8 cellular contexts compared by ENCODE assay signal in genomic region chr1:167663002-167663772, GRCh38. TPM values are rescaled to one million over a fixed set of nuclear protein-coding genes. Genes with fewer than 3 reads are reported as not detected.
DNase-seq lines count a peak whose midpoint lies in the region; ATAC-seq and TF ChIP-seq lines count a peak whose summit lies in the region.

No MANE protein-coding gene starts in this region.

- DNase-seq in COLO829 (ENCODE audit: low spot score), result peak; percentile 30
- peak in 1 of 2 donors; percentile 38 for DNase-seq in cardiac muscle cell (ENCODE audit: low read depth in 1 of 2, low spot score in 1 of 2)
- no peak for DNase-seq in stimulated activated naive CD8-positive, alpha-beta T cell treated with anti-CD3 and anti-CD28 coated beads, Interleukin-15, amount 100 ng/mL, for 72 hours
- no peak for DNase-seq in thyroid gland
- DNase-seq in testis, result no peak
- no peak for DNase-seq in WTC11 (ENCODE audit: low spot score)

- H3K27ac ChIP-seq in cardiac muscle cell (peak overlapping the region; percentile 90), thyroid gland (no peak overlapping the region), testis (no peak overlapping the region)

- no peaks in the 10 kb centered on the region for H3K27me3 Mint-ChIP-seq in stimulated activated naive CD8-positive, alpha-beta T cell treated with anti-CD3 and anti-CD28 coated beads, Interleukin-15, amount 100 ng/mL, for 72 hours
- H3K27me3 Mint-ChIP-seq in WTC11 (ENCODE audit: low read depth), result peaks cover 3% of the 10 kb centered on the region; the same call in 1 of the 2 replicates

- no peaks in the 10 kb centered on the region for H3K36me3 Mint-ChIP-seq in WTC11

- TF ChIP-seq POLR2A in thyroid gland (IDR thresholded peaks at IDR 0.05) (no peak), testis (IDR thresholded peaks at IDR 0.05) (no peak)

- no peaks in the 10 kb centered on the region for H3K9me3 Mint-ChIP-seq in stimulated activated naive CD8-positive, alpha-beta T cell treated with anti-CD3 and anti-CD28 coated beads, Interleukin-15, amount 100 ng/mL, for 72 hours
- no peaks in the 10 kb centered on the region for H3K9me3 Mint-ChIP-seq in WTC11

- H3K4me3 ChIP-seq in cardiac muscle cell (no peak overlapping the region), thyroid gland (replicated peaks in 1 of 3) (no peak overlapping the region), testis (no peak overlapping the region)

- no peak overlapping the region for H3K4me3 Mint-ChIP-seq in stimulated activated naive CD8-positive, alpha-beta T cell treated with anti-CD3 and anti-CD28 coated beads, Interleukin-15, amount 100 ng/mL, for 72 hours
- H3K4me3 Mint-ChIP-seq in WTC11, result no peak overlapping the region

- H3K4me1 Mint-ChIP-seq in stimulated activated naive CD8-positive, alpha-beta T cell treated with anti-CD3 and anti-CD28 coated beads, Interleukin-15, amount 100 ng/mL, for 72 hours, result peaks cover 87% of the 10 kb centered on the region
- H3K4me1 Mint-ChIP-seq in WTC11, result peaks cover 6% of the 10 kb centered on the region; the same call in 1 of the 2 replicates

- H3K27ac Mint-ChIP-seq in stimulated activated naive CD8-positive, alpha-beta T cell treated with anti-CD3 and anti-CD28 coated beads, Interleukin-15, amount 100 ng/mL, for 72 hours, result peak overlapping the region; percentile 44 to 89
- H3K27ac Mint-ChIP-seq in WTC11, result no peak overlapping the region

- POLR2A ChIA-PET in WTC11 (lab: Charles Lee), result interaction anchor here (0.8 kb wide), 1 partner anchor 14 kb away, joined by 4 read pairs; no protein-coding TSS in a partner anchor

- H3K4me1 ChIP-seq in cardiac muscle cell (ENCODE audit: low read depth) (peaks cover 64% of the 10 kb centered on the region), thyroid gland (peaks cover 0 to 4% of the 10 kb centered on the region in 2 donors), testis (peaks cover 21% of the 10 kb centered on the region)

- 70 to 74% methylated on average over 7 to 8 of the region's 8 CpGs for WGBS in thyroid gland, 2 donors
- WGBS in testis, 2 donors, result 61 to 64% methylated on average over 7 to 8 of the region's 8 CpGs

- CTCF ChIA-PET in WTC11 (lab: Charles Lee), result interaction anchor here (0.6 to 3.3 kb wide), 2 partner anchors 24 to 37 kb away, joined by 3 to 10 read pairs; no protein-coding TSS in a partner anchor

- no peak for TF ChIP-seq CTCF in cardiac muscle cell (IDR thresholded peaks at IDR 0.05; ENCODE audit: low read depth, low read length)
- TF ChIP-seq CTCF in thyroid gland (IDR thresholded peaks at IDR 0.05), result no peak
- TF ChIP-seq CTCF in testis (IDR thresholded peaks at IDR 0.05), result no peak
- TF ChIP-seq CTCF in WTC11 (IDR thresholded peaks at IDR 0.05), result no peak

- intact Hi-C loops in thyroid gland (cut with DNase I), result no loop called here
- intact Hi-C loops in testis (cut with DNase I; ENCODE audit: low total_unique reads), result no loop called here

- H3K27me3 ChIP-seq in cardiac muscle cell (no peaks in the 10 kb centered on the region), thyroid gland (no peaks in the 10 kb centered on the region), testis (no peaks in the 10 kb centered on the region)

- ATAC-seq in GM21723 (IDR thresholded peaks at IDR 0.05; ENCODE audit: unreplicated experiment) (peak; percentile 58), SK-N-SH treated with all-trans-retinoic acid at 6 μM for 48 hours (peak; percentile 79), WTC11 (no peak)
- no peak for ATAC-seq in stimulated activated naive CD8-positive, alpha-beta T cell treated with anti-CD3 and anti-CD28 coated beads, Interleukin-15, amount 100 ng/mL, for 72 hours

- H3K9me3 ChIP-seq in cardiac muscle cell (ENCODE audit: low read depth) (no peaks in the 10 kb centered on the region), thyroid gland (no peaks in the 10 kb centered on the region), testis (no peaks in the 10 kb centered on the region)

- H3K36me3 ChIP-seq in cardiac muscle cell (no peaks in the 10 kb centered on the region), thyroid gland (no peaks in the 10 kb centered on the region), testis (ENCODE audit: low read depth, missing control alignments) (no peaks in the 10 kb centered on the region)

TF ChIP-seq in SK-N-SH treated with all-trans-retinoic acid at 6 μM for 48 hours, 23 proteins besides CTCF, POLR2A, EP300 and RAD21 (continues in another document):
- TF ChIP-seq BACH2 (CRISPR knock-in tag; IDR thresholded peaks at IDR 0.05; ENCODE audit: borderline replicate concordance), result no peak
- no peak for TF ChIP-seq SNAI2 (CRISPR knock-in tag; IDR thresholded peaks at IDR 0.05)
- no peak for TF ChIP-seq CREB5 (CRISPR knock-in tag; IDR thresholded peaks at IDR 0.05; ENCODE audit: low read depth)
- TF ChIP-seq ARNTL (CRISPR knock-in tag; IDR thresholded peaks at IDR 0.05; ENCODE audit: borderline replicate concordance, low read depth), result no peak
- TF ChIP-seq, protein P1, sequence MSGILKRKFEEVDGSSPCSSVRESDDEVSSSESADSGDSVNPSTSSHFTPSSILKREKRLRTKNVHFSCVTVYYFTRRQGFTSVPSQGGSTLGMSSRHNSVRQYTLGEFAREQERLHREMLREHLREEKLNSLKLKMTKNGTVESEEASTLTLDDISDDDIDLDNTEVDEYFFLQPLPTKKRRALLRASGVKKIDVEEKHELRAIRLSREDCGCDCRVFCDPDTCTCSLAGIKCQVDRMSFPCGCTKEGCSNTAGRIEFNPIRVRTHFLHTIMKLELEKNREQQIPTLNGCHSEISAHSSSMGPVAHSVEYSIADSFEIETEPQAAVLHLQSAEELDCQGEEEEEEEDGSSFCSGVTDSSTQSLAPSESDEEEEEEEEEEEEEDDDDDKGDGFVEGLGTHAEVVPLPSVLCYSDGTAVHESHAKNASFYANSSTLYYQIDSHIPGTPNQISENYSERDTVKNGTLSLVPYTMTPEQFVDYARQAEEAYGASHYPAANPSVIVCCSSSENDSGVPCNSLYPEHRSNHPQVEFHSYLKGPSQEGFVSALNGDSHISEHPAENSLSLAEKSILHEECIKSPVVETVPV (CRISPR knock-in tag; IDR thresholded peaks at IDR 0.05), result no peak
- no peak for TF ChIP-seq PPARA (CRISPR knock-in tag; IDR thresholded peaks at IDR 0.05; ENCODE audit: borderline replicate concordance)
- no peak for TF ChIP-seq ZNF70 (CRISPR knock-in tag; IDR thresholded peaks at IDR 0.05)

TF ChIP-seq in WTC11, 78 proteins besides CTCF, POLR2A, EP300 and RAD21 (continues in another document):
- TF ChIP-seq, protein P2, sequence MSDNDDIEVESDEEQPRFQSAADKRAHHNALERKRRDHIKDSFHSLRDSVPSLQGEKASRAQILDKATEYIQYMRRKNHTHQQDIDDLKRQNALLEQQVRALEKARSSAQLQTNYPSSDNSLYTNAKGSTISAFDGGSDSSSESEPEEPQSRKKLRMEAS (CRISPR knock-in tag; IDR thresholded peaks at IDR 0.05), result no peak
- TF ChIP-seq HMGA2 (CRISPR knock-in tag; IDR thresholded peaks at IDR 0.05) (no peak), RELA (CRISPR knock-in tag; IDR thresholded peaks at IDR 0.05; ENCODE audit: borderline replicate concordance) (no peak), FOXJ3 (CRISPR knock-in tag; IDR thresholded peaks at IDR 0.05; ENCODE audit: borderline replicate concordance) (no peak), FOXK1 (CRISPR knock-in tag; IDR thresholded peaks at IDR 0.05) (no peak), OVOL2 (CRISPR knock-in tag; IDR thresholded peaks at IDR 0.05; ENCODE audit: borderline replicate concordance) (no peak), CREM (CRISPR knock-in tag; IDR thresholded peaks at IDR 0.05) (no peak)
- TF ChIP-seq, protein P3, sequence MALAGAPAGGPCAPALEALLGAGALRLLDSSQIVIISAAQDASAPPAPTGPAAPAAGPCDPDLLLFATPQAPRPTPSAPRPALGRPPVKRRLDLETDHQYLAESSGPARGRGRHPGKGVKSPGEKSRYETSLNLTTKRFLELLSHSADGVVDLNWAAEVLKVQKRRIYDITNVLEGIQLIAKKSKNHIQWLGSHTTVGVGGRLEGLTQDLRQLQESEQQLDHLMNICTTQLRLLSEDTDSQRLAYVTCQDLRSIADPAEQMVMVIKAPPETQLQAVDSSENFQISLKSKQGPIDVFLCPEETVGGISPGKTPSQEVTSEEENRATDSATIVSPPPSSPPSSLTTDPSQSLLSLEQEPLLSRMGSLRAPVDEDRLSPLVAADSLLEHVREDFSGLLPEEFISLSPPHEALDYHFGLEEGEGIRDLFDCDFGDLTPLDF (CRISPR knock-in tag; IDR thresholded peaks at IDR 0.05), result no peak

RNA-seq across cellular contexts. Expression of gene RCSD1, which starts 33.2 kb away (rescaled TPM):
- total RNA-seq in cardiac muscle cell (317 and 386 TPM in 2 replicates), thyroid gland (10 to 100 TPM in 2 of 4 donors, 1 to 10 TPM in 2; 7.1 to 14.2 (median 10.8) TPM), testis (10 to 100 TPM; 13.8 to 24.7 TPM), WTC11 (2021) (0.23 to 0.71 TPM (median 0.50 TPM) in 3 replicates)
- polyA plus RNA-seq in cardiac muscle cell (77.3 and 100 TPM in 2 replicates), testis (ENCODE audit: insufficient read depth, low read depth, low replicate concordance) (14.1 TPM)

RNA-seq across cellular contexts. Expression of gene MPZL1, which starts 58.6 kb away (rescaled TPM):
- total RNA-seq in cardiac muscle cell, result 65.0 and 107 TPM in 2 replicates
- 114 and 136 TPM in 2 replicates for polyA plus RNA-seq in cardiac muscle cell
- total RNA-seq in thyroid gland, result 10 to 100 TPM; 52.6 to 90.2 (median 61.8) TPM
- total RNA-seq in testis, result 100 to 1,000 TPM; 154 to 160 TPM
- 148 TPM for polyA plus RNA-seq in testis (ENCODE audit: insufficient read depth, low read depth, low replicate concordance)
- total RNA-seq in WTC11 (2021), result 71.7 to 74.1 TPM (median 72.3 TPM) in 3 replicates

Comparison
In these comparisons a context has a peak if more than half of its experiments do, and no peak if none do; other contexts are left out.
1. ATAC-seq: peak in GM21723 (single experiment) and SK-N-SH treated with all-trans-retinoic acid at 6 μM for 48 hours (single experiment); none in stimulated activated naive CD8-positive, alpha-beta T cell treated with anti-CD3 and anti-CD28 coated beads, Interleukin-15, amount 100 ng/mL, for 72 hours (single experiment) and WTC11 (single experiment).
2. RNA of gene RCSD1, which starts 33.2 kb away (total RNA-seq): 317 to 386 TPM in cardiac muscle cell; 13.8 to 24.7 TPM in testis, 7.1 to 14.2 TPM in thyroid gland and 0.23 to 0.71 TPM in WTC11; every median in the first group is over 10 times any median in the second.